ENCODE assay signal across 3 cellular contexts in genomic region chr19:53531457-53531856, GRCh38.
TF ChIP-seq lines count a peak whose summit lies in the region.

No MANE protein-coding gene starts in this region.

TF ChIP-seq in HepG2, 621 proteins besides CTCF, POLR2A, EP300 and RAD21 (continues in another document):
- TF ChIP-seq HMG20A (CRISPR knock-in tag; IDR thresholded peaks at IDR 0.05; ENCODE audit: borderline replicate concordance) (peak; percentile 52; the same call in 1 of the 2 replicates), NR2C2 (CRISPR knock-in tag; IDR thresholded peaks at IDR 0.05; ENCODE audit: borderline replicate concordance) (no peak), KDM6A (CRISPR knock-in tag; IDR thresholded peaks at IDR 0.05; ENCODE audit: low read depth) (peak; percentile 38; the same call in 1 of the 2 replicates), NFIC (IDR thresholded peaks at IDR 0.05; ENCODE audit: low read length) (peak; percentile 99), PAXIP1 (CRISPR knock-in tag; conservative IDR thresholded peaks at IDR 0.05) (peak; percentile 95), SIN3A (IDR thresholded peaks at IDR 0.05; ENCODE audit: borderline replicate concordance, low read depth, low read length) (no peak), SIX4 (CRISPR knock-in tag; IDR thresholded peaks at IDR 0.05) (no peak), HDAC2 (CRISPR knock-in tag; IDR thresholded peaks at IDR 0.05) (peak; percentile 48; the same call in 1 of the 2 replicates), POLR2AphosphoS5 (IDR thresholded peaks at IDR 0.05; ENCODE audit: low read depth, low read length) (peak; percentile 55), ZNF562 (CRISPR knock-in tag; IDR thresholded peaks at IDR 0.05; ENCODE audit: borderline replicate concordance) (no peak), SALL1 (CRISPR knock-in tag; IDR thresholded peaks at IDR 0.05) (peak; percentile 38; the same call in 1 of the 2 replicates), MED8 (CRISPR knock-in tag; IDR thresholded peaks at IDR 0.05; ENCODE audit: insufficient replicate concordance) (peak; percentile 35), ERF (CRISPR knock-in tag; IDR thresholded peaks at IDR 0.05) (peak; percentile 35; the same call in 1 of the 2 replicates), MAX (IDR thresholded peaks at IDR 0.05) (peak; percentile 22; the same call in 1 of the 2 replicates), MIXL1 (CRISPR knock-in tag; IDR thresholded peaks at IDR 0.05) (peak; percentile 64; the same call in 1 of the 2 replicates), ASH2L (IDR thresholded peaks at IDR 0.05; ENCODE audit: insufficient read length, low read depth, low read length) (peak; percentile 34), NBN (conservative IDR thresholded peaks at IDR 0.05) (no peak), NCOA2 (CRISPR knock-in tag; IDR thresholded peaks at IDR 0.05) (peak; percentile 89), ZNF10 (CRISPR knock-in tag; IDR thresholded peaks at IDR 0.05; ENCODE audit: borderline replicate concordance, low read depth) (no peak), KAT2B (IDR thresholded peaks at IDR 0.05; ENCODE audit: borderline replicate concordance, low read depth, low read length) (peak; percentile 95), ZKSCAN1 (IDR thresholded peaks at IDR 0.05; ENCODE audit: low read length) (no peak), ZNF44 (CRISPR knock-in tag; IDR thresholded peaks at IDR 0.05) (0 out of 2 replicates have a peak, but pooled peaks have one; percentile 3), ZNF234 (CRISPR knock-in tag; conservative IDR thresholded peaks at IDR 0.05) (no peak), ZBTB20 (CRISPR knock-in tag; IDR thresholded peaks at IDR 0.05; ENCODE audit: borderline replicate concordance, low read depth) (peak; percentile 71; the same call in 1 of the 2 replicates), MED1 (CRISPR knock-in tag; IDR thresholded peaks at IDR 0.05) (peak; percentile 95)

TF ChIP-seq in A549, 52 proteins besides CTCF, POLR2A, EP300 and RAD21 (continued from another document):
- TF ChIP-seq POLR2AphosphoS2 (conservative IDR thresholded peaks at IDR 0.05; ENCODE audit: low read length): no peak
- no peak for TF ChIP-seq GATA3 (IDR thresholded peaks at IDR 0.05; ENCODE audit: borderline replicate concordance)

TF ChIP-seq in WTC11, 78 proteins besides CTCF, POLR2A, EP300 and RAD21 (continued from another document):
- TF ChIP-seq MLX (CRISPR knock-in tag; IDR thresholded peaks at IDR 0.05): no peak
- TF ChIP-seq TEAD1 (CRISPR knock-in tag; IDR thresholded peaks at IDR 0.05): no peak
- no peak for TF ChIP-seq GRHL2 (CRISPR knock-in tag; IDR thresholded peaks at IDR 0.05; ENCODE audit: insufficient replicate concordance, severe bottlenecking)
- no peak for TF ChIP-seq TCF7 (CRISPR knock-in tag; IDR thresholded peaks at IDR 0.05; ENCODE audit: low read depth)
- TF ChIP-seq ZNF671 (CRISPR knock-in tag; IDR thresholded peaks at IDR 0.05): no peak
- no peak for TF ChIP-seq STAT6 (CRISPR knock-in tag; conservative IDR thresholded peaks at IDR 0.05; ENCODE audit: low read depth)
- no peak for TF ChIP-seq ESRRA (CRISPR knock-in tag; IDR thresholded peaks at IDR 0.05; ENCODE audit: borderline replicate concordance)
- TF ChIP-seq GTF2I (CRISPR knock-in tag; conservative IDR thresholded peaks at IDR 0.05): no peak
- no peak for TF ChIP-seq ZNF138 (CRISPR knock-in tag; conservative IDR thresholded peaks at IDR 0.05)
- TF ChIP-seq FOXK1 (CRISPR knock-in tag; IDR thresholded peaks at IDR 0.05): no peak
